In genomic region chr6:167079853-167080297, GRCh38 we compare ENCODE assay signal across 9 cellular contexts. TPM values are rescaled to one million over a fixed set of nuclear protein-coding genes. Genes with fewer than 3 reads are reported as not detected.
DNase-seq lines count a peak whose midpoint lies in the region; ATAC-seq lines count a peak whose summit lies in the region.
"Had no signal": no experiment of that assay in that cellular context is flagged by ENCODE, and none has a peak within 500 bp of the region (broad histone marks: within the 10 kb centered on the region; RNA-seq: fewer than 3 reads in every experiment).

No MANE protein-coding gene starts in this region.

- ATAC-seq in GM18909 (IDR thresholded peaks at IDR 0.05; ENCODE audit: poor library complexity, unreplicated experiment) (peak; percentile 100), HG02943 (IDR thresholded peaks at IDR 0.05; ENCODE audit: low read depth, unreplicated experiment) (peak; percentile 100), aorta (ENCODE audit: low FRiP score) (no peak)

- peaks cover 3% of the 10 kb centered on the region for H3K9me3 ChIP-seq in aorta (ENCODE audit: control insufficient read depth, low read length)

- DNase-seq in T-helper 2 cell, result peak in 4 of 5 experiments; percentile 24 to 65 (median 57)
- peak; percentile 70 for DNase-seq in pons (ENCODE audit: low spot score)
- DNase-seq in NCI-H524 (lab: John Stamatoyannopoulos, UW), result no peak
- no peak for DNase-seq in aorta
- DNase-seq in hippocampal formation (lab: John Stamatoyannopoulos, UW), result no peak
- DNase-seq in NCI-H2107 (lab: John Stamatoyannopoulos, UW), result no peak

- intact Hi-C loops in aorta (cut with DNase I), result no loop called here

- no peak overlapping the region for H3K4me3 ChIP-seq in aorta (ENCODE audit: low read length in 2 of 2)

- H3K27ac ChIP-seq in aorta (ENCODE audit: low read depth in 1 of 2, low read length in 2 of 2), result no peak overlapping the region

- WGBS in aorta, 2 donors, result 77 to 79% methylated on average over 11 of the region's 11 CpGs

- no peaks in the 10 kb centered on the region for H3K4me1 ChIP-seq in aorta (ENCODE audit: control insufficient read depth in 1 of 2, insufficient read depth in 2 of 2, low read length in 2 of 2)

- no peaks in the 10 kb centered on the region for H3K36me3 ChIP-seq in aorta (ENCODE audit: control insufficient read depth in 1 of 2, insufficient read depth in 2 of 2, low read length in 1 of 2)

- H3K27me3 ChIP-seq in aorta (ENCODE audit: control insufficient read depth in 1 of 2, insufficient read depth in 2 of 2, low read length in 1 of 2), result no peaks in the 10 kb centered on the region

RNA-seq across cellular contexts. Expression of gene CCR6, which starts 43.0 kb away (rescaled TPM):
- under 1 TPM in 1 of 2 donors, not detected in 1; 0.54 TPM for total RNA-seq in aorta
- polyA plus RNA-seq in aorta, result not detected
- total RNA-seq: fibroblast of lung had no signal
- polyA plus RNA-seq: fibroblast of lung had no signal

Comparison
In these comparisons a context has a peak if more than half of its experiments do, and no peak if none do; other contexts are left out.
1. DNase-seq: peak in T-helper 2 cell (4 of 5) and pons (single experiment); none in NCI-H524 (0 of 2), aorta (0 of 2), hippocampal formation (0 of 2) and NCI-H2107 (single experiment).